9 cellular contexts compared by ENCODE assay signal in the genomic region with DNA sequence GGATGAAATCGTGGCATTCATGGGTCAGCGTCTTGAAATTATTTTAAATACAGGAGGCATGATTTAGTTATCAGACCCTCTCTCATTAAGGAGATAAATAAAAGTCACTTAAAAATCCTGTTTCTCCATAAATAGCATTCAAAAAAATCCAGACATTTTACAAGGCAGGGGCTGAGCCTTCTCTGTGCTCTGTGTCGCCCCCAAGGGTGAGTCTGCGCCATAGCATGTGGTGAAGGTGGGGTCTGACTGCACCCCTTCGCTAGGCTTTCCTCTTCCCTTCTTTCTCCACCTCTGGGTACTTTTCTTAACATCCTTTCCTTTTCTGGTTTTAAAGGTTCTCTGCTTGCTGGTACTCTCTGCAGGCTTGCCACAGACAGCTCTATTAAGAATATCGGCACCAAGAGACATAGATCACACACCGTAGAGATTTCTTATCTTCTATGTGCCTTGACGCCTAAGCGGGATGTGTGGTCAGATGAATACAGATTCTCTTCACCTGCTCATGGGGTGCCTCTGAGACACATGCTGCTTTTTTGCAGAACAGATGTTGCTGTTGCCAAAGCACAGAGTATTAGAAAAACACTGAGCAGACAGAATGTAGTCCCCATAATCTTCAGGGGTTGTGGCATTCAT. TPM values are rescaled to one million over a fixed set of nuclear protein-coding genes. Genes with fewer than 3 reads are reported as not detected.
DNase-seq lines count a peak whose midpoint lies in the region; ATAC-seq and TF ChIP-seq lines count a peak whose summit lies in the region.
"Had no signal": no experiment of that assay in that cellular context is flagged by ENCODE, and none has a peak within 500 bp of the region (broad histone marks: within the 10 kb centered on the region; RNA-seq: fewer than 3 reads in every experiment).

No MANE protein-coding gene starts in this region.

- no peak overlapping the region for H3K4me3 Mint-ChIP-seq in T-cell
- H3K4me3 Mint-ChIP-seq: stimulated activated effector memory CD8-positive, alpha-beta T cell treated with anti-CD3 and anti-CD28 coated beads, Interleukin-12 subunit alpha, Interleukin-12 subunit beta, amount 100 ng/mL, for 72 hours had no signal

- POLR2A ChIA-PET in T-cell (lab: Charles Lee), result no interaction called here

- CTCF ChIA-PET in T-cell (lab: Charles Lee), result no interaction called here

- H3K4me3 ChIP-seq in fibroblast of mammary gland (ENCODE audit: control insufficient read depth, low read depth, low read length), result no peak overlapping the region

- H3K9me3 Mint-ChIP-seq in T-cell, result no peaks in the 10 kb centered on the region
- H3K9me3 Mint-ChIP-seq: stimulated activated effector memory CD8-positive, alpha-beta T cell treated with anti-CD3 and anti-CD28 coated beads, Interleukin-12 subunit alpha, Interleukin-12 subunit beta, amount 100 ng/mL, for 72 hours had no signal

- DNase-seq in stimulated activated naive CD4-positive, alpha-beta T cell (lab: John Stamatoyannopoulos, UW), result peak in 5 of 6 experiments; percentile 11 to 48 (median 19)
- no peak for DNase-seq in stimulated activated naive CD4-positive, alpha-beta T cell treated with Interleukin-2 at 50 U/mL for 16 hours (lab: John Stamatoyannopoulos, UW)
- DNase-seq in T-cell (peak in 17 of 34 experiments; percentile 4 to 31 (median 15)), fibroblast of mammary gland (ENCODE audit: low read depth) (peak; percentile 4), midbrain (lab: John Stamatoyannopoulos, UW) (no peak), kidney glomerular epithelial cell (lab: John Stamatoyannopoulos, UW) (no peak), NCI-H226 (no peak)

- peak overlapping the region in 1 of 2 donors; percentile 34 for H3K27ac Mint-ChIP-seq in T-cell
- H3K27ac Mint-ChIP-seq: stimulated activated effector memory CD8-positive, alpha-beta T cell treated with anti-CD3 and anti-CD28 coated beads, Interleukin-12 subunit alpha, Interleukin-12 subunit beta, amount 100 ng/mL, for 72 hours had no signal

- peak; percentile 51 for TF ChIP-seq CTCF in fibroblast of mammary gland (conservative IDR thresholded peaks at IDR 0.05; ENCODE audit: control insufficient read depth, insufficient read depth, low read depth, low read length)

- ATAC-seq in T-cell (replicated peaks in 1 of 4), result peak; percentile 52 to 78 (median 64)
- no peak for ATAC-seq in HG03571 (IDR thresholded peaks at IDR 0.05; ENCODE audit: unreplicated experiment)
- ATAC-seq: stimulated activated effector memory CD8-positive, alpha-beta T cell treated with anti-CD3 and anti-CD28 coated beads, Interleukin-12 subunit alpha, Interleukin-12 subunit beta, amount 100 ng/mL, for 72 hours had no signal

- H3K36me3 Mint-ChIP-seq in T-cell, result peaks cover 6% of the 10 kb centered on the region

- H3K4me1 Mint-ChIP-seq in T-cell, result peaks cover 14 to 18% (median 14%) of the 10 kb centered on the region in 3 donors

- H3K27me3 Mint-ChIP-seq in T-cell, result no peaks in the 10 kb centered on the region

RNA-seq across cellular contexts. Expression of a gene that starts 20.1 kb away (rescaled TPM):
- 1 to 10 TPM; 3.7 to 5.6 (median 4.7) TPM for total RNA-seq in T-cell

RNA-seq across cellular contexts. Expression of a gene that starts 28.6 kb away (rescaled TPM):
- total RNA-seq in T-cell, result 1 to 10 TPM; 1.8 to 3.3 (median 2.9) TPM

RNA-seq across cellular contexts. Expression of a gene that starts 36.1 kb away (rescaled TPM):
- total RNA-seq in T-cell, result 10 to 100 TPM; 55.8 to 69.7 (median 64.8) TPM

Comparison
In these comparisons a context has a peak if more than half of its experiments do, and no peak if none do; other contexts are left out.
1. DNase-seq: peak in stimulated activated naive CD4-positive, alpha-beta T cell (5 of 6) and fibroblast of mammary gland (single experiment); none in stimulated activated naive CD4-positive, alpha-beta T cell treated with Interleukin-2 at 50 U/mL for 16 hours (single experiment), midbrain (single experiment), kidney glomerular epithelial cell (single experiment) and NCI-H226 (single experiment).